Comparison of ENCODE assay signal across 8 cellular contexts in genomic region chr3:29324180-29324651, GRCh38. TPM values are rescaled to one million over a fixed set of nuclear protein-coding genes. Genes with fewer than 3 reads are reported as not detected.
A peak's percentile ranks its signal among the peaks of the same experiment; 100 is the strongest.
DNase-seq lines count a peak whose midpoint lies in the region; ATAC-seq and TF ChIP-seq lines count a peak whose summit lies in the region.

No MANE protein-coding gene starts in this region.

- no peaks in the 10 kb centered on the region for H3K9me3 ChIP-seq in skeletal muscle satellite cell (replicated peaks; ENCODE audit: low read length)

- TF ChIP-seq CTCF in HFFc6 (IDR thresholded peaks at IDR 0.05) (no peak), foreskin keratinocyte (conservative IDR thresholded peaks at IDR 0.05) (no peak)

- peak overlapping the region; percentile 99 for H3K27ac Mint-ChIP-seq in HFFc6
- no peak overlapping the region for H3K27ac Mint-ChIP-seq in naive thymus-derived CD8-positive, alpha-beta T cell

- ATAC-seq in GM18498 (IDR thresholded peaks at IDR 0.05; ENCODE audit: unreplicated experiment) (peak; percentile 99), foreskin keratinocyte (peak; percentile 27)
- ATAC-seq in naive thymus-derived CD8-positive, alpha-beta T cell, result no peak

- no peak overlapping the region for H3K27ac ChIP-seq in foreskin keratinocyte

- peaks cover 7% of the 10 kb centered on the region; the same call in 1 of the 2 replicates for H3K36me3 Mint-ChIP-seq in HFFc6 (ENCODE audit: low read depth)
- H3K36me3 Mint-ChIP-seq in naive thymus-derived CD8-positive, alpha-beta T cell, result no peaks in the 10 kb centered on the region

- H3K36me3 ChIP-seq in skeletal muscle satellite cell (ENCODE audit: insufficient read depth, low read length), result no peaks in the 10 kb centered on the region

- DNase-seq in HFFc6, result peak; percentile 86
- peak; percentile 76 for DNase-seq in NOMO-1 treated with DMSO at 0.1 percent for 48 hours (lab: John Stamatoyannopoulos, UW; ENCODE audit: unreplicated experiment)
- peak in 1 of 2 donors; percentile 36 for DNase-seq in foreskin keratinocyte
- DNase-seq in naive thymus-derived CD8-positive, alpha-beta T cell, result no peak
- no peak for DNase-seq in C1 segment of cervical spinal cord (lab: John Stamatoyannopoulos, UW)
- DNase-seq in germinal center (ENCODE audit: low spot score), result no peak

- peak overlapping the region; percentile 60 for H3K4me3 ChIP-seq in skeletal muscle satellite cell (ENCODE audit: low read length)

- H3K4me1 ChIP-seq in foreskin keratinocyte (peaks cover 2% of the 10 kb centered on the region), skeletal muscle satellite cell (ENCODE audit: control insufficient read depth, insufficient read depth, low read length) (peaks cover 23% of the 10 kb centered on the region)

- H3K4me1 Mint-ChIP-seq in HFFc6 (ENCODE audit: low read depth), result peaks cover 80% of the 10 kb centered on the region
- H3K4me1 Mint-ChIP-seq in naive thymus-derived CD8-positive, alpha-beta T cell, result peaks cover 0 to 8% (median 0%) of the 10 kb centered on the region in 4 donors

- peak overlapping the region; percentile 79 for H3K4me2 ChIP-seq in skeletal muscle satellite cell (ENCODE audit: low read length)

- peak overlapping the region; percentile 69 for H3K9ac ChIP-seq in skeletal muscle satellite cell (ENCODE audit: low read depth, low read length)

- no peaks in the 10 kb centered on the region for H3K27me3 ChIP-seq in foreskin keratinocyte
- H3K27me3 ChIP-seq in skeletal muscle satellite cell (ENCODE audit: control insufficient read depth, insufficient read depth, low read length), result no peaks in the 10 kb centered on the region

- POLR2A ChIA-PET in naive thymus-derived CD8-positive, alpha-beta T cell (lab: Charles Lee), result no interaction called here

- H3K4me3 Mint-ChIP-seq in HFFc6, result peak overlapping the region; percentile 90
- peak overlapping the region in 1 of 10 donors; percentile 40 for H3K4me3 Mint-ChIP-seq in naive thymus-derived CD8-positive, alpha-beta T cell

- H3K27me3 Mint-ChIP-seq in HFFc6 (ENCODE audit: insufficient read depth), result peaks cover 4% of the 10 kb centered on the region
- H3K27me3 Mint-ChIP-seq in naive thymus-derived CD8-positive, alpha-beta T cell, result no peaks in the 10 kb centered on the region

- H3K9me3 Mint-ChIP-seq in HFFc6, result no peaks in the 10 kb centered on the region
- peaks cover 0 to 3% (median 0%) of the 10 kb centered on the region in 9 donors for H3K9me3 Mint-ChIP-seq in naive thymus-derived CD8-positive, alpha-beta T cell

RNA-seq across cellular contexts. Expression of gene RBMS3, which starts 43.3 kb away (rescaled TPM):
- total RNA-seq in HFFc6 (2021; fragmentation: NEBNext Ultra II Directional; extraction: Animal tissue kit (Norgen Biotek cat#: 25700)), result 10 to 100 TPM; 22.8 to 46.9 (median 39.4) TPM
- 9.6 and 11.1 TPM in 2 replicates for total RNA-seq in foreskin keratinocyte
- 1.8 and 3.0 TPM in 2 replicates for polyA plus RNA-seq in foreskin keratinocyte
- total RNA-seq in skeletal muscle satellite cell (2012; rRNA removed), result 24.5 and 25.6 TPM in 2 replicates
- not detected for total RNA-seq in naive thymus-derived CD8-positive, alpha-beta T cell
- not detected for polyA plus RNA-seq in naive thymus-derived CD8-positive, alpha-beta T cell

Comparison
In these comparisons a context has a peak if more than half of its experiments do, and no peak if none do; other contexts are left out.
1. ATAC-seq: peak in GM18498 (single experiment) and foreskin keratinocyte (single experiment); none in naive thymus-derived CD8-positive, alpha-beta T cell (0 of 2).
2. DNase-seq: peak in HFFc6 (single experiment) and NOMO-1 treated with DMSO at 0.1 percent for 48 hours (single experiment); none in naive thymus-derived CD8-positive, alpha-beta T cell (0 of 10), C1 segment of cervical spinal cord (0 of 14) and germinal center (single experiment).
3. RNA of gene RBMS3, which starts 43.3 kb away (total RNA-seq): 22.8 to 46.9 TPM in HFFc6 and 9.6 to 11.1 TPM in foreskin keratinocyte; not detected in naive thymus-derived CD8-positive, alpha-beta T cell; every median in the first group is over 10 times any median in the second.